In the genomic region with DNA sequence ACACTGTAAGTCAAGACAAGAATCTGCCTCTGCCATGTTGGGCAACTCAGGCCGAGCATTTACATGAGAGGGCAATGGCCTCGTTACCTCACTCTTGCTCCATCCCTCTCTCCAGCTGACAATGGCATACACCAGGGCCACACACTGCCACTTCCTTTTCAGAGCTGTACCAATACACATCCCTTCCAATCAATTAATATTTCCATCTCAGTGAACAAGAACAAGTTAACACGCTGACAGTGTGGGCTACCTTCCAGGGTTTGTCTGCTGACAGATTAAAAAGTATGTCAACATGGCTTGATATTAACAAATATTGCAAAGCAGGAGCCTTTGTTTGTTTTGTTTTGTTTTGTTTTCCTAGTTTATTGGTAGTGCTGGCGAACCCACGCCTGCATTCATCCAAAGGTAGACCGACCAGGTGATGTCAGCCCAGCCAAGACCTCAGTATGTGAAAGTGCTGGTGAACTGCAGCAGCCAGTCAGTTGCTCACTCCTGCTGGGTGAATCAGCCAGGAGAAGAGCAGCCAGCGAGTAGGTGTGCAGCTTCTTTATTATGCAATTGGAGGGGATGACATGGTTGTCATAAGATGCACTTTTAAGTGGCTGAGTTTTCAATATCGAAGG, we compare ENCODE assay signal across 1 cellular context.
TF ChIP-seq lines count a peak whose summit lies in the region.

No MANE protein-coding gene starts in this region.

TF ChIP-seq in H1, 55 proteins besides CTCF, POLR2A, EP300 and RAD21 (continued from another document):
- TF ChIP-seq, protein P1, sequence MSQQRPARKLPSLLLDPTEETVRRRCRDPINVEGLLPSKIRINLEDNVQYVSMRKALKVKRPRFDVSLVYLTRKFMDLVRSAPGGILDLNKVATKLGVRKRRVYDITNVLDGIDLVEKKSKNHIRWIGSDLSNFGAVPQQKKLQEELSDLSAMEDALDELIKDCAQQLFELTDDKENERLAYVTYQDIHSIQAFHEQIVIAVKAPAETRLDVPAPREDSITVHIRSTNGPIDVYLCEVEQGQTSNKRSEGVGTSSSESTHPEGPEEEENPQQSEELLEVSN (IDR thresholded peaks at IDR 0.05), result no peak
- TF ChIP-seq EZH2 (IDR thresholded peaks at IDR 0.05; ENCODE audit: low read depth, low read length, severe bottlenecking) (no peak), CHD2 (IDR thresholded peaks at IDR 0.05; ENCODE audit: low read length) (no peak)
